ENCODE assay signal across 27 cellular contexts in the genomic region with DNA sequence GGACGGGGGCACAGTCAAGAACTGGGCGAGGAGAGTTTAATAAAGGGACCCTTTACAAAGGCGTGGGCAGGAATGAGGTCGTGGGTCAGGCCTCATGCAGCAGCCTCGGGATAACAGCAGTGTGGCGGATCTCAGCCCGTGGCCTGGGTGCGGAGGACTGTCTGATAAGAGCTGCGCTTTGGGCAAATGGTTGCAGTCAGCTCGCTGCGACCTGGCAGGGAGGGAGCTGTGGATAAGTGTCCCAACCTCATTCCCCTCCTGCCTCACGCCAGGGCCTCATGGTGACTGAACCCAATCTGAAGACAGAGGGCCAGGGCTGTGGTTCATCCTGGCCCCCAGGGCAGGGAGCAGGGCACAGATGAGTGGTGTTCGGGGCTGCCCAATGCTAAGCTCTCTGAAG. TPM values are rescaled to one million over a fixed set of nuclear protein-coding genes. Genes with fewer than 3 reads are reported as not detected.
DNase-seq lines count a peak whose midpoint lies in the region; ATAC-seq and TF ChIP-seq lines count a peak whose summit lies in the region.
"Had no signal": no experiment of that assay in that cellular context is flagged by ENCODE, and none has a peak within 500 bp of the region (broad histone marks: within the 10 kb centered on the region; RNA-seq: fewer than 3 reads in every experiment).

No MANE protein-coding gene starts in this region.

- TF ChIP-seq POLR2A in vagina (IDR thresholded peaks at IDR 0.05): no peak

- peak; percentile 14 for ATAC-seq in Right ventricle myocardium inferior
- ATAC-seq in heart right ventricle: peak in 5 of 8 donors; percentile 3 to 16 (median 8)
- no peak for ATAC-seq in GM21381 (IDR thresholded peaks at IDR 0.05; ENCODE audit: unreplicated experiment)
- ATAC-seq: CD8-positive, alpha-beta T cell; left lung; mucosa of descending colon; Panc1 had no signal

- peak overlapping the region; percentile 15 for H3K27ac Mint-ChIP-seq in nephron progenitor cell
- H3K27ac Mint-ChIP-seq: activated CD4-positive, alpha-beta T cell treated with anti-CD3 and anti-CD28 coated beads, Interleukin-2, amount 10 ng/mL, durations not matched to agents 24 days and 14 days; activated naive CD4-positive, alpha-beta T cell treated with anti-CD3 and anti-CD28 coated beads, Interleukin-2, amount 10 ng/mL, durations not matched to agents 7 days and 5 days; CD8-positive, alpha-beta T cell; progenitor cell of endocrine pancreas; T-helper 1 cell treated with Interleukin-12 subunit alpha and Interleukin-12 subunit beta and Interleukin-4 antibody, amounts not matched to agents 30 μg/mL and 1 μg/mL, for 36 hours had no signal

- no peak overlapping the region for H3K4me3 Mint-ChIP-seq in nephron progenitor cell
- H3K4me3 Mint-ChIP-seq: activated CD4-positive, alpha-beta T cell treated with anti-CD3 and anti-CD28 coated beads, Interleukin-2, amount 10 ng/mL, durations not matched to agents 24 days and 14 days; activated naive CD4-positive, alpha-beta T cell treated with anti-CD3 and anti-CD28 coated beads, Interleukin-2, amount 10 ng/mL, durations not matched to agents 7 days and 5 days; CD8-positive, alpha-beta T cell; T-helper 1 cell treated with Interleukin-12 subunit alpha and Interleukin-12 subunit beta and Interleukin-4 antibody, amounts not matched to agents 30 μg/mL and 1 μg/mL, for 36 hours had no signal

- H3K18ac ChIP-seq in mesendoderm (ENCODE audit: low read length): no peak overlapping the region

- H3K27me3 ChIP-seq in heart right ventricle: no peaks in the 10 kb centered on the region
- no peaks in the 10 kb centered on the region for H3K27me3 ChIP-seq in vagina
- H3K27me3 ChIP-seq in mesendoderm (ENCODE audit: insufficient read depth, low read length, poor library complexity): no peaks in the 10 kb centered on the region
- H3K27me3 ChIP-seq: SJSA1 had no signal

- peaks cover 71% of the 10 kb centered on the region for H3K4me1 Mint-ChIP-seq in nephron progenitor cell

- no peak overlapping the region for H4K5ac ChIP-seq in mesendoderm (ENCODE audit: low read length)

- no peaks in the 10 kb centered on the region for H3K9me3 ChIP-seq in heart right ventricle
- no peaks in the 10 kb centered on the region for H3K9me3 ChIP-seq in vagina
- H3K9me3 ChIP-seq: left lung, mucosa of descending colon, SJSA1 had no signal

- peaks cover 13 to 49% (median 35%) of the 10 kb centered on the region in 9 donors for H3K4me1 ChIP-seq in heart right ventricle
- peaks cover 23% of the 10 kb centered on the region for H3K4me1 ChIP-seq in vagina
- H3K4me1 ChIP-seq in mesendoderm (ENCODE audit: control insufficient read depth, low read depth, low read length): peaks cover 7% of the 10 kb centered on the region
- H3K4me1 ChIP-seq: SJSA1 had no signal

- H3K23ac ChIP-seq in mesendoderm (ENCODE audit: low read length): no peak overlapping the region

- H2BK5ac ChIP-seq in mesendoderm (ENCODE audit: low read length): no peak overlapping the region

- no peak overlapping the region for H3K9ac ChIP-seq in mesendoderm (ENCODE audit: low read length)

- no peaks in the 10 kb centered on the region for H3K79me1 ChIP-seq in mesendoderm (ENCODE audit: low read length)

- H3K9me3 Mint-ChIP-seq in nephron progenitor cell: no peaks in the 10 kb centered on the region
- H3K9me3 Mint-ChIP-seq: activated CD4-positive, alpha-beta T cell treated with anti-CD3 and anti-CD28 coated beads, Interleukin-2, amount 10 ng/mL, durations not matched to agents 24 days and 14 days; activated naive CD4-positive, alpha-beta T cell treated with anti-CD3 and anti-CD28 coated beads, Interleukin-2, amount 10 ng/mL, durations not matched to agents 7 days and 5 days; CD8-positive, alpha-beta T cell; T-helper 1 cell treated with Interleukin-12 subunit alpha and Interleukin-12 subunit beta and Interleukin-4 antibody, amounts not matched to agents 30 μg/mL and 1 μg/mL, for 36 hours had no signal

- 62 to 79% methylated on average over 13 of the region's 13 CpGs for WGBS in heart right ventricle, 2 donors
- no CpG with 5 or more reads among the region's 13 CpGs for WGBS in mesendoderm (ENCODE audit: extremely low coverage, insufficient coverage, low lambda C conversion rate)

- DNase-seq in Right ventricle myocardium inferior (ENCODE audit: missing footprints): peak; percentile 78
- no peak for DNase-seq in cardiac septum (ENCODE audit: low spot score)
- DNase-seq in heart right ventricle: peak in 1 of 2 donors; percentile 62
- DNase-seq in nephron progenitor cell: no peak
- no peak for DNase-seq in vagina (ENCODE audit: extremely low spot score in 2 of 2)
- DNase-seq in RKO (ENCODE audit: low spot score): no peak
- DNase-seq in mesendoderm: no peak
- DNase-seq: activated CD4-positive, alpha-beta T cell treated with anti-CD3 and anti-CD28 coated beads, Interleukin-2, amount 10 ng/mL, durations not matched to agents 24 days and 14 days; activated naive CD4-positive, alpha-beta T cell treated with anti-CD3 and anti-CD28 coated beads, Interleukin-2, amount 10 ng/mL, durations not matched to agents 7 days and 5 days; amygdala; CD8-positive, alpha-beta T cell; central memory CD4-positive, alpha-beta T cell; dermis blood vessel endothelial cell; DMS153; KBM-7; left lung; mucosa of descending colon; NCI-H1436; NCI-H510A treated with DMSO at 0.1 percent for 48 hours had no signal

- no peak overlapping the region for H2AK5ac ChIP-seq in mesendoderm (ENCODE audit: low read length)

- no peaks in the 10 kb centered on the region for H3K79me2 ChIP-seq in mesendoderm (ENCODE audit: control insufficient read depth, insufficient read depth, low read length)

- no peak overlapping the region for H3K56ac ChIP-seq in mesendoderm (ENCODE audit: low read length)

- intact Hi-C loops in Right ventricle myocardium inferior (cut with DNase I) (no loop called here), cardiac septum (cut with DNase I) (loop anchor here (2.0 kb wide), 1 partner anchor 23 kb away; no protein-coding TSS in a partner anchor), heart right ventricle (cut with DNase I) (no loop called here), vagina (cut with DNase I) (no loop called here)

- H3K27me3 Mint-ChIP-seq in nephron progenitor cell (ENCODE audit: low read depth, poor library complexity): peaks cover 7% of the 10 kb centered on the region

- H3K36me3 Mint-ChIP-seq in nephron progenitor cell (ENCODE audit: low read depth): peaks cover 9% of the 10 kb centered on the region
- H3K36me3 Mint-ChIP-seq: activated naive CD4-positive, alpha-beta T cell treated with anti-CD3 and anti-CD28 coated beads, Interleukin-2, amount 10 ng/mL, durations not matched to agents 7 days and 5 days; CD8-positive, alpha-beta T cell had no signal

- H3K4me3 ChIP-seq in heart right ventricle (no peak overlapping the region), vagina (no peak overlapping the region), mesendoderm (ENCODE audit: low read length) (no peak overlapping the region)
- H3K4me3 ChIP-seq: left lung, mucosa of descending colon, SJSA1 had no signal

- H2BK15ac ChIP-seq in mesendoderm (replicated peaks; ENCODE audit: low read depth): no peak overlapping the region

- H3K27ac ChIP-seq in heart right ventricle (peak overlapping the region; percentile 73 to 94 (median 86)), vagina (peak overlapping the region; percentile 83), mesendoderm (ENCODE audit: low read depth, low read length) (no peak overlapping the region)
- H3K27ac ChIP-seq: SJSA1 had no signal

- no peak overlapping the region for H3K4me2 ChIP-seq in mesendoderm (ENCODE audit: low read length)

- no peak overlapping the region for H4K8ac ChIP-seq in mesendoderm (ENCODE audit: low read depth, low read length)

- TF ChIP-seq CTCF in heart right ventricle (IDR thresholded peaks at IDR 0.05) (no peak), nephron progenitor cell (IDR thresholded peaks at IDR 0.05) (no peak), vagina (IDR thresholded peaks at IDR 0.05) (no peak)

- H3K36me3 ChIP-seq in heart right ventricle (no peaks in the 10 kb centered on the region), vagina (no peaks in the 10 kb centered on the region), mesendoderm (ENCODE audit: control insufficient read depth, insufficient read depth, low read length) (no peaks in the 10 kb centered on the region)
- H3K36me3 ChIP-seq: left lung, SJSA1 had no signal

- H3K4ac ChIP-seq in mesendoderm (ENCODE audit: low read depth, low read length): no peak overlapping the region

- no peak overlapping the region for H2BK120ac ChIP-seq in mesendoderm (ENCODE audit: low read depth, low read length)

RNA-seq across cellular contexts. Expression of a gene that starts 13.6 kb away (rescaled TPM):
- total RNA-seq in Right ventricle myocardium inferior: 48.6 TPM
- 8.1 TPM for total RNA-seq in cardiac septum
- total RNA-seq in heart right ventricle: 10 to 100 TPM in 9 of 10 donors, 1 to 10 TPM in 1; 7.8 to 84.1 (median 23.4) TPM
- polyA plus RNA-seq in heart right ventricle: 10 to 100 TPM in 1 of 2 donors, 1 to 10 TPM in 1; 2.7 to 11.8 TPM
- 2.5 TPM for total RNA-seq in vagina
- polyA plus RNA-seq in mesendoderm (2013, experiment 1 of 2): 0.73 TPM
- polyA plus RNA-seq in mesendoderm (2013, experiment 2 of 2): 0.60 TPM
- total RNA-seq: activated CD4-positive, alpha-beta T cell treated with anti-CD3 and anti-CD28 coated beads, Interleukin-2, amount 10 ng/mL, durations not matched to agents 24 days and 14 days; CD8-positive, alpha-beta T cell; endothelial cell of umbilical vein; HT-29; SJSA1 had no signal
- polyA plus RNA-seq: endothelial cell of umbilical vein had no signal

RNA-seq across cellular contexts. Expression of a gene that starts 37.6 kb away (rescaled TPM):
- 0.14 TPM for total RNA-seq in Right ventricle myocardium inferior
- not detected for total RNA-seq in cardiac septum
- total RNA-seq in heart right ventricle: under 1 TPM in 4 of 10 donors, not detected in 6; 0.08 to 0.19 (median 0.12) TPM
- polyA plus RNA-seq in heart right ventricle: under 1 TPM; 0.03 to 0.15 TPM
- 9.6 TPM for total RNA-seq in vagina
- polyA plus RNA-seq in mesendoderm (2013, experiment 1 of 2): 0.06 TPM
- 0.04 TPM for polyA plus RNA-seq in mesendoderm (2013, experiment 2 of 2)
- total RNA-seq: activated CD4-positive, alpha-beta T cell treated with anti-CD3 and anti-CD28 coated beads, Interleukin-2, amount 10 ng/mL, durations not matched to agents 24 days and 14 days; CD8-positive, alpha-beta T cell; dermis blood vessel endothelial cell; endothelial cell of umbilical vein; progenitor cell of endocrine pancreas; SJSA1 had no signal
- polyA plus RNA-seq: endothelial cell of umbilical vein, neural cell had no signal

RNA-seq across cellular contexts. Expression of a gene that starts 42.8 kb away (rescaled TPM):
- 19.2 TPM for total RNA-seq in Right ventricle myocardium inferior
- total RNA-seq in cardiac septum: 26.1 TPM
- total RNA-seq in heart right ventricle: 10 to 100 TPM; 18.7 to 30.3 (median 21.7) TPM
- 10 to 100 TPM; 25.4 to 25.7 TPM for polyA plus RNA-seq in heart right ventricle
- 47.1 TPM for total RNA-seq in vagina
- polyA plus RNA-seq in mesendoderm (2013, experiment 1 of 2): 74.9 TPM
- 78.6 TPM for polyA plus RNA-seq in mesendoderm (2013, experiment 2 of 2)

RNA-seq across cellular contexts. Expression of a gene that starts 43.5 kb away (rescaled TPM):
- total RNA-seq in Right ventricle myocardium inferior (0.19 TPM), cardiac septum (0.35 TPM), heart right ventricle (1 to 10 TPM in 1 of 10 donors, under 1 TPM in 6, not detected in 3; 0.11 to 1.3 (median 0.16) TPM), vagina (not detected)
- polyA plus RNA-seq in heart right ventricle: not detected
- 0.17 TPM for polyA plus RNA-seq in mesendoderm (2013, experiment 1 of 2)
- polyA plus RNA-seq in mesendoderm (2013, experiment 2 of 2): 0.21 TPM
- total RNA-seq: activated CD4-positive, alpha-beta T cell treated with anti-CD3 and anti-CD28 coated beads, Interleukin-2, amount 10 ng/mL, durations not matched to agents 24 days and 14 days; CD8-positive, alpha-beta T cell; dermis blood vessel endothelial cell; endothelial cell of umbilical vein; SJSA1 had no signal
- polyA plus RNA-seq: endothelial cell of umbilical vein had no signal
